ENCODE assay signal across 21 cellular contexts in genomic region chr4:156322592-156322991, GRCh38.
DNase-seq lines count a peak whose midpoint lies in the region; ATAC-seq, FAIRE-seq and TF ChIP-seq lines count a peak whose summit lies in the region.
"Had no signal": no experiment of that assay in that cellular context is flagged by ENCODE, and none has a peak within 500 bp of the region (broad histone marks: within the 10 kb centered on the region; RNA-seq: fewer than 3 reads in every experiment).

No MANE protein-coding gene starts in this region.

- H4K20me1 ChIP-seq in PC-3 (ENCODE audit: low read length) (no peaks in the 10 kb centered on the region), endothelial cell of umbilical vein (replicated peaks; ENCODE audit: control insufficient read depth, extremely low read depth, insufficient read depth, low read length) (no peaks in the 10 kb centered on the region)

- intact Hi-C loops in PC-3 (cut with micrococcal nuclease) (no loop called here), endothelial cell of umbilical vein (cut with micrococcal nuclease) (no loop called here)

- H3K9me1 ChIP-seq in endothelial cell of umbilical vein (replicated peaks; ENCODE audit: control insufficient read depth, extremely low read depth, insufficient read depth, low read length), result no peaks in the 10 kb centered on the region

- H3K4me3 Mint-ChIP-seq in activated T-helper 17 cell treated with anti-CD3 and anti-CD28 coated beads, Interleukin-2, amount 50 U/mL, for 72 hours, result no peak overlapping the region
- H3K4me3 Mint-ChIP-seq: activated naive CD8-positive, alpha-beta T cell treated with anti-CD3 and anti-CD28 coated beads for 36 hours; stimulated activated naive B cell treated with anti-CD40 and anti-IgM and Interleukin-4, amounts not matched to agents 10 μg/mL and 1 μg/mL and 100 μg/mL, for 72 hours; WTC11 had no signal

- BruUV-seq in PC-3 (replicated peaks; lab: Mats Ljungman, UMichigan), result no TSS peak
- BruUV-seq in endothelial cell of umbilical vein (replicated peaks; lab: Mats Ljungman, UMichigan), result no TSS peak

- H3K4me3 ChIP-seq in BJ (ENCODE audit: low read depth, low read length) (no peak overlapping the region), PC-3 (ENCODE audit: low read length) (peak overlapping the region; percentile 28; the same call in 1 of the 2 replicates), endothelial cell of umbilical vein (replicated peaks in 1 of 3; ENCODE audit: insufficient read depth in 1 of 3, low read depth in 1 of 3, low read length in 3 of 3) (no peak overlapping the region)
- H3K4me3 ChIP-seq: dorsolateral prefrontal cortex, lower lobe of right lung had no signal

- CTCF ChIA-PET in BJ (lab: Yijun Ruan, JAX), result no interaction called here
- CTCF ChIA-PET in PC-3 (lab: Charles Lee), result no interaction called here
- CTCF ChIA-PET in endothelial cell of umbilical vein (lab: Charles Lee), result no interaction called here

- H3K9me2 ChIP-seq in PC-3 (replicated peaks; ENCODE audit: low read length), result no peaks in the 10 kb centered on the region

- H3K9me3 Mint-ChIP-seq in activated T-helper 17 cell treated with anti-CD3 and anti-CD28 coated beads, Interleukin-2, amount 50 U/mL, for 72 hours, result peaks cover 4% of the 10 kb centered on the region
- H3K9me3 Mint-ChIP-seq: activated naive CD8-positive, alpha-beta T cell treated with anti-CD3 and anti-CD28 coated beads for 36 hours; stimulated activated naive B cell treated with anti-CD40 and anti-IgM and Interleukin-4, amounts not matched to agents 10 μg/mL and 1 μg/mL and 100 μg/mL, for 72 hours had no signal

- H3K36me3 Mint-ChIP-seq in activated T-helper 17 cell treated with anti-CD3 and anti-CD28 coated beads, Interleukin-2, amount 50 U/mL, for 72 hours (ENCODE audit: low read depth), result no peaks in the 10 kb centered on the region
- H3K36me3 Mint-ChIP-seq: activated naive CD8-positive, alpha-beta T cell treated with anti-CD3 and anti-CD28 coated beads for 36 hours; stimulated activated naive B cell treated with anti-CD40 and anti-IgM and Interleukin-4, amounts not matched to agents 10 μg/mL and 1 μg/mL and 100 μg/mL, for 72 hours had no signal

- peak overlapping the region; percentile 94 for H3K27ac ChIP-seq in PC-3 (ENCODE audit: low read length)
- no peak overlapping the region for H3K27ac ChIP-seq in endothelial cell of umbilical vein (ENCODE audit: insufficient read depth, low read depth, low read length)
- H3K27ac ChIP-seq: C4-2B, dorsolateral prefrontal cortex, KMS-11, lower lobe of right lung had no signal

- H3K4me1 Mint-ChIP-seq in activated T-helper 17 cell treated with anti-CD3 and anti-CD28 coated beads, Interleukin-2, amount 50 U/mL, for 72 hours, result no peaks in the 10 kb centered on the region
- H3K4me1 Mint-ChIP-seq: activated naive CD8-positive, alpha-beta T cell treated with anti-CD3 and anti-CD28 coated beads for 36 hours; stimulated activated naive B cell treated with anti-CD40 and anti-IgM and Interleukin-4, amounts not matched to agents 10 μg/mL and 1 μg/mL and 100 μg/mL, for 72 hours had no signal

- ATAC-seq in PC-3, result peak; percentile 74
- no peak for ATAC-seq in activated T-helper 17 cell treated with anti-CD3 and anti-CD28 coated beads, Interleukin-2, amount 50 U/mL, for 72 hours (replicated peaks)
- ATAC-seq: lower lobe of right lung; stimulated activated naive B cell treated with anti-CD40 and anti-IgM and Interleukin-4, amounts not matched to agents 10 μg/mL and 1 μg/mL and 100 μg/mL, for 72 hours; WTC11 had no signal

- no peaks in the 10 kb centered on the region for H3K79me2 ChIP-seq in PC-3 (ENCODE audit: low read length)
- no peaks in the 10 kb centered on the region for H3K79me2 ChIP-seq in endothelial cell of umbilical vein (ENCODE audit: control insufficient read depth, insufficient read depth, low read length)

- DNase-seq in BJ (ENCODE audit: low read depth) (peak; percentile 56), PC-3 (peak; percentile 87), endothelial cell of umbilical vein (ENCODE audit: low read depth, low spot score) (no peak), myocyte (ENCODE audit: low read depth) (peak; percentile 56), HUDEP-2 (lab: John Stamatoyannopoulos, UW; ENCODE audit: unreplicated experiment in 76 of 76) (no peak), NCI-H526 (lab: John Stamatoyannopoulos, UW) (no peak)
- no peak for DNase-seq in effector CD8-positive, alpha-beta T cell (lab: John Stamatoyannopoulos, UW)
- DNase-seq: activated CD8-positive, alpha-beta memory T cell treated with anti-CD3 and anti-CD28 coated beads, Interleukin-2, amount 50 U/mL, for 4 hours; activated naive CD8-positive, alpha-beta T cell treated with anti-CD3 and anti-CD28 coated beads for 36 hours; dorsolateral prefrontal cortex; lower lobe of right lung; NCI-H1930; NCI-H82; SIG-M5; stimulated activated CD4-positive, alpha-beta T cell treated with anti-CD3 and anti-CD28 coated beads, Interleukin-2, amount 100 ng/mL, for 24 hours; stimulated activated naive B cell treated with anti-CD40 and anti-IgM and Interleukin-4, amounts not matched to agents 10 μg/mL and 1 μg/mL and 100 μg/mL, for 72 hours had no signal

- no peak for TF ChIP-seq POLR2A in endothelial cell of umbilical vein (IDR thresholded peaks at IDR 0.05; ENCODE audit: low read depth, low read length)

- no peaks in the 10 kb centered on the region for H3K27me3 Mint-ChIP-seq in activated T-helper 17 cell treated with anti-CD3 and anti-CD28 coated beads, Interleukin-2, amount 50 U/mL, for 72 hours
- H3K27me3 Mint-ChIP-seq: activated naive CD8-positive, alpha-beta T cell treated with anti-CD3 and anti-CD28 coated beads for 36 hours; stimulated activated naive B cell treated with anti-CD40 and anti-IgM and Interleukin-4, amounts not matched to agents 10 μg/mL and 1 μg/mL and 100 μg/mL, for 72 hours had no signal

- no peak overlapping the region for H3K27ac Mint-ChIP-seq in activated T-helper 17 cell treated with anti-CD3 and anti-CD28 coated beads, Interleukin-2, amount 50 U/mL, for 72 hours
- H3K27ac Mint-ChIP-seq: activated naive CD8-positive, alpha-beta T cell treated with anti-CD3 and anti-CD28 coated beads for 36 hours; stimulated activated naive B cell treated with anti-CD40 and anti-IgM and Interleukin-4, amounts not matched to agents 10 μg/mL and 1 μg/mL and 100 μg/mL, for 72 hours; WTC11 had no signal

- H3K4me1 ChIP-seq in PC-3 (ENCODE audit: insufficient read depth, low read length), result peaks cover 31% of the 10 kb centered on the region
- H3K4me1 ChIP-seq in endothelial cell of umbilical vein (ENCODE audit: control insufficient read depth, extremely low read depth, insufficient read depth, low read length), result no peaks in the 10 kb centered on the region
- H3K4me1 ChIP-seq: lower lobe of right lung had no signal

- FAIRE-seq in endothelial cell of umbilical vein (lab: Jason Lieb, UNC), result no peak
- FAIRE-seq: GM18507 had no signal

- POLR2A ChIA-PET in BJ (lab: Charles Lee), result no interaction called here
- POLR2A ChIA-PET in PC-3 (lab: Charles Lee; ENCODE audit: unreplicated experiment), result no interaction called here
- POLR2A ChIA-PET in endothelial cell of umbilical vein (lab: Charles Lee), result no interaction called here

- H3K36me3 ChIP-seq in BJ (ENCODE audit: control insufficient read depth, insufficient read depth, low read length) (no peaks in the 10 kb centered on the region), PC-3 (ENCODE audit: low read depth, low read length) (no peaks in the 10 kb centered on the region; the same call in 1 of the 2 replicates), endothelial cell of umbilical vein (ENCODE audit: control insufficient read depth in 2 of 2, extremely low read depth in 1 of 2, insufficient read depth in 2 of 2, low read length in 2 of 2) (no peaks in the 10 kb centered on the region)
- H3K36me3 ChIP-seq: lower lobe of right lung had no signal

- H2AFZ ChIP-seq in PC-3 (ENCODE audit: low read length) (no peak overlapping the region), endothelial cell of umbilical vein (ENCODE audit: low read depth, low read length) (no peak overlapping the region)

- peak overlapping the region; percentile 46 for H3K9ac ChIP-seq in PC-3 (ENCODE audit: low read length)
- H3K9ac ChIP-seq in endothelial cell of umbilical vein (replicated peaks; ENCODE audit: extremely low read depth, insufficient read depth, low read length), result no peak overlapping the region
- H3K9ac ChIP-seq: KMS-11 had no signal

- no peaks in the 10 kb centered on the region for H3K27me3 ChIP-seq in BJ (ENCODE audit: control insufficient read depth, insufficient read depth, low read length)
- no peaks in the 10 kb centered on the region for H3K27me3 ChIP-seq in PC-3 (ENCODE audit: low read length)
- no peaks in the 10 kb centered on the region for H3K27me3 ChIP-seq in endothelial cell of umbilical vein (ENCODE audit: control insufficient read depth in 2 of 2, insufficient read depth in 2 of 2, low read length in 2 of 2)
- H3K27me3 ChIP-seq: dorsolateral prefrontal cortex had no signal

- peak overlapping the region; percentile 73 for H3K4me2 ChIP-seq in PC-3 (ENCODE audit: low read length)
- no peak overlapping the region for H3K4me2 ChIP-seq in endothelial cell of umbilical vein (ENCODE audit: insufficient read depth, low read length)
- H3K4me2 ChIP-seq: KMS-11 had no signal

- TF ChIP-seq CTCF in BJ (IDR thresholded peaks at IDR 0.05; ENCODE audit: insufficient read depth, low read depth, low read length) (no peak), PC-3 (conservative IDR thresholded peaks at IDR 0.05; ENCODE audit: low read depth, low read length) (no peak), endothelial cell of umbilical vein (IDR thresholded peaks at IDR 0.05; ENCODE audit: extremely low read depth in 1 of 2, insufficient read depth in 1 of 2, low read depth in 1 of 2, low read length in 2 of 2) (no peak)

- H3K9me3 ChIP-seq in PC-3 (ENCODE audit: low read length) (no peaks in the 10 kb centered on the region), endothelial cell of umbilical vein (replicated peaks; ENCODE audit: control insufficient read depth, insufficient read depth, low read length) (no peaks in the 10 kb centered on the region)

- H3F3A ChIP-seq in PC-3 (ENCODE audit: low read length, unreplicated experiment), result peaks cover 10% of the 10 kb centered on the region

- dilution Hi-C loops in endothelial cell of umbilical vein (cut with MboI; ENCODE audit: extremely low pct_ligation_motif_present, low sequenced_read_pairs), result no loop called here

TF ChIP-seq in endothelial cell of umbilical vein, 7 proteins besides CTCF, POLR2A, EP300 and RAD21:
- TF ChIP-seq FOS (IDR thresholded peaks at IDR 0.05; ENCODE audit: borderline replicate concordance, insufficient read depth, low read length), result peak; percentile 56
- TF ChIP-seq MAX (IDR thresholded peaks at IDR 0.05; ENCODE audit: insufficient read depth, insufficient read length), result no peak

Comparison
In these comparisons a context has a peak if more than half of its experiments do, and no peak if none do; other contexts are left out.
1. DNase-seq: peak in BJ (single experiment), PC-3 (single experiment) and myocyte (single experiment); none in endothelial cell of umbilical vein (single experiment), effector CD8-positive, alpha-beta T cell (single experiment), HUDEP-2 (0 of 76) and NCI-H526 (0 of 2).